Comparison of ENCODE assay signal across 8 cellular contexts in the genomic region with DNA sequence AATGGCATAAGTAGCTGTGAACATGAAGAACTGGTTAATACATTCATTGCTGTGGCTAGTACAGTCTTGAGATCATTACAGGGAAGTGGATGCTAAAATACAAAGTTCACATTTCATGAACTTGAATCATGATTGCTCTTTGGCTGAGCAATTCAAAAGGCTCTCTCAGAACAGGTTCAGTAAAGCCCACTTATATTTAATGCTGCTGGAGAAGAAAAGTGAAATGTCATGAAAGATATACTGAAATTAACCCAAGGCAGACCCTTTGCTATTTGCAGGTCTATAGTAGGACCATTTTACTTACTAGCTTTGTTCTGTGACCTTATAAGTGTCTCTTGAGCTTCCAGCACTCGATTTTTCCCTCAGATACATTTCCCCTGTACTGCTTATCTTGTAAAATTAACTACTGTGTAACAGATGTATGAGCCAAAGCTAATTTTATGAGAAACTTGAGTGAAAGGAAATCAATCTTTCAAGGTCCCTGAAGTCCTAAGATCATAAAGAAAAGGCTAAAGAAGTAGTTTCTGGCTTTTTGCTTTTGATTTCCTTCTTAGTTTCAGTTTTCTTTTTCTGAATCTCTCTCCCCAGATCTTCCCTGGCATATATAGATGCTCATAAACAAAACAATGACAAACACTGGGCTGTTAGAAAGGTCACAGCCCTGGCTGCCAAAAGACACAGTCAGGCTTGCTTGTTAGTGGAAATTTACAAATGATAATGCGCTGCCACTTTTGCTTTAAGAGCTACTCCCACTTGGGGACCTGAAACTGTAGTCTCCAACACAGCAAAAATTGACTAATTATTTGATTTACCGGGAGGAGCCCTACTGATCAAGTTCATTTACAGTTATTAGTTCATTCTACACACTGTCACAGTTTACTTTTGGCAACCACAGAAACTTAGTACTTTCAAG.
DNase-seq lines count a peak whose midpoint lies in the region; ATAC-seq and TF ChIP-seq lines count a peak whose summit lies in the region.

No MANE protein-coding gene starts in this region.

- H3K27me3 Mint-ChIP-seq in activated naive CD4-positive, alpha-beta T cell treated with anti-CD3 and anti-CD28 coated beads for 36 hours (ENCODE audit: low read depth) = no peaks in the 10 kb centered on the region
- H3K27me3 Mint-ChIP-seq in WTC11 (ENCODE audit: low read depth) = no peaks in the 10 kb centered on the region; the same call in 1 of the 2 replicates

- POLR2A ChIA-PET in WTC11 (lab: Charles Lee) = interaction anchor here (0.6 to 0.7 kb wide), 2 partner anchors 68 to 161 kb away, joined by 3 to 4 read pairs; no protein-coding TSS in a partner anchor

- ATAC-seq in HG03066 (IDR thresholded peaks at IDR 0.05; ENCODE audit: low read depth, unreplicated experiment) (peak; percentile 62), WTC11 (0 out of 2 replicates have a peak, but pooled peaks have one; percentile 20), omental fat pad (ENCODE audit: low FRiP score) (peak; percentile 73)

- peak overlapping the region; percentile 30 for H3K4me3 ChIP-seq in fibroblast of pulmonary artery (replicated peaks; ENCODE audit: low read depth, low read length)

- peaks cover 3% of the 10 kb centered on the region for H3K36me3 Mint-ChIP-seq in activated naive CD4-positive, alpha-beta T cell treated with anti-CD3 and anti-CD28 coated beads for 36 hours (ENCODE audit: low read depth)
- H3K36me3 Mint-ChIP-seq in WTC11 = peaks cover 19% of the 10 kb centered on the region

- H3K4me3 Mint-ChIP-seq in activated naive CD4-positive, alpha-beta T cell treated with anti-CD3 and anti-CD28 coated beads for 36 hours = peak overlapping the region; percentile 10
- no peak overlapping the region for H3K4me3 Mint-ChIP-seq in WTC11

- intact Hi-C loops in activated naive CD4-positive, alpha-beta T cell treated with anti-CD3 and anti-CD28 coated beads for 36 hours (cut with micrococcal nuclease) = loop anchor here (1.0 to 10.0 kb wide), 5 partner anchors 23 to 866 kb away; a partner anchor contains a TSS

- CTCF ChIA-PET in activated naive CD4-positive, alpha-beta T cell treated with anti-CD3 and anti-CD28 coated beads for 36 hours (lab: Charles Lee) = interaction anchor here (0.6 to 2.1 kb wide), 4 partner anchors 10 to 121 kb away, joined by 3 to 8 read pairs (median 4); no protein-coding TSS in a partner anchor
- CTCF ChIA-PET in WTC11 (lab: Charles Lee) = interaction anchor here (0.9 to 2.2 kb wide), 3 partner anchors 10 to 16 kb away, joined by 3 to 8 read pairs (median 4); no protein-coding TSS in a partner anchor

- peaks cover 18% of the 10 kb centered on the region for H3K9me3 Mint-ChIP-seq in activated naive CD4-positive, alpha-beta T cell treated with anti-CD3 and anti-CD28 coated beads for 36 hours
- peaks cover 21% of the 10 kb centered on the region for H3K9me3 Mint-ChIP-seq in WTC11

- peak overlapping the region; percentile 57 for H3K27ac Mint-ChIP-seq in activated naive CD4-positive, alpha-beta T cell treated with anti-CD3 and anti-CD28 coated beads for 36 hours
- peak overlapping the region; percentile 33 for H3K27ac Mint-ChIP-seq in WTC11

- DNase-seq in activated naive CD4-positive, alpha-beta T cell treated with anti-CD3 and anti-CD28 coated beads for 36 hours = peak; percentile 51
- no peak for DNase-seq in activated naive CD4-positive, alpha-beta T cell (lab: John Stamatoyannopoulos, UW)
- no peak for DNase-seq in WTC11 (ENCODE audit: low spot score)
- peak; percentile 48 for DNase-seq in fibroblast of pulmonary artery (ENCODE audit: low read depth)
- no peak for DNase-seq in omental fat pad (ENCODE audit: low spot score)
- no peak for DNase-seq in D341Med (ENCODE audit: low spot score)
- DNase-seq in islet precursor cell = no peak

- peaks cover 17% of the 10 kb centered on the region for H3K4me1 Mint-ChIP-seq in activated naive CD4-positive, alpha-beta T cell treated with anti-CD3 and anti-CD28 coated beads for 36 hours (ENCODE audit: low read depth)
- H3K4me1 Mint-ChIP-seq in WTC11 = peaks cover 17% of the 10 kb centered on the region

- TF ChIP-seq CTCF in WTC11 (IDR thresholded peaks at IDR 0.05) (no peak), fibroblast of pulmonary artery (IDR thresholded peaks at IDR 0.05; ENCODE audit: low read length, missing control alignments) (no peak), omental fat pad (IDR thresholded peaks at IDR 0.05) (no peak)

TF ChIP-seq in WTC11, 78 proteins besides CTCF, POLR2A, EP300 and RAD21:
- TF ChIP-seq JUN (CRISPR knock-in tag; IDR thresholded peaks at IDR 0.05) (no peak), IRF2 (CRISPR knock-in tag; IDR thresholded peaks at IDR 0.05; ENCODE audit: borderline replicate concordance, low read depth) (no peak), ZNF219 (CRISPR knock-in tag; IDR thresholded peaks at IDR 0.05; ENCODE audit: borderline replicate concordance) (no peak), NR2C2 (CRISPR knock-in tag; IDR thresholded peaks at IDR 0.05) (no peak), KAT7 (CRISPR knock-in tag; IDR thresholded peaks at IDR 0.05; ENCODE audit: borderline replicate concordance) (no peak), FOXP1 (CRISPR knock-in tag; IDR thresholded peaks at IDR 0.05; ENCODE audit: borderline replicate concordance) (no peak), SMAD4 (CRISPR knock-in tag; IDR thresholded peaks at IDR 0.05) (no peak)
- TF ChIP-seq, protein P1, sequence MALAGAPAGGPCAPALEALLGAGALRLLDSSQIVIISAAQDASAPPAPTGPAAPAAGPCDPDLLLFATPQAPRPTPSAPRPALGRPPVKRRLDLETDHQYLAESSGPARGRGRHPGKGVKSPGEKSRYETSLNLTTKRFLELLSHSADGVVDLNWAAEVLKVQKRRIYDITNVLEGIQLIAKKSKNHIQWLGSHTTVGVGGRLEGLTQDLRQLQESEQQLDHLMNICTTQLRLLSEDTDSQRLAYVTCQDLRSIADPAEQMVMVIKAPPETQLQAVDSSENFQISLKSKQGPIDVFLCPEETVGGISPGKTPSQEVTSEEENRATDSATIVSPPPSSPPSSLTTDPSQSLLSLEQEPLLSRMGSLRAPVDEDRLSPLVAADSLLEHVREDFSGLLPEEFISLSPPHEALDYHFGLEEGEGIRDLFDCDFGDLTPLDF (CRISPR knock-in tag; IDR thresholded peaks at IDR 0.05) = no peak
- TF ChIP-seq, protein P2, sequence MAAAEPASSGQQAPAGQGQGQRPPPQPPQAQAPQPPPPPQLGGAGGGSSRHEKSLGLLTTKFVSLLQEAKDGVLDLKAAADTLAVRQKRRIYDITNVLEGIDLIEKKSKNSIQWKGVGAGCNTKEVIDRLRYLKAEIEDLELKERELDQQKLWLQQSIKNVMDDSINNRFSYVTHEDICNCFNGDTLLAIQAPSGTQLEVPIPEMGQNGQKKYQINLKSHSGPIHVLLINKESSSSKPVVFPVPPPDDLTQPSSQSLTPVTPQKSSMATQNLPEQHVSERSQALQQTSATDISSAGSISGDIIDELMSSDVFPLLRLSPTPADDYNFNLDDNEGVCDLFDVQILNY (CRISPR knock-in tag; IDR thresholded peaks at IDR 0.05) = no peak
- TF ChIP-seq, protein P3, sequence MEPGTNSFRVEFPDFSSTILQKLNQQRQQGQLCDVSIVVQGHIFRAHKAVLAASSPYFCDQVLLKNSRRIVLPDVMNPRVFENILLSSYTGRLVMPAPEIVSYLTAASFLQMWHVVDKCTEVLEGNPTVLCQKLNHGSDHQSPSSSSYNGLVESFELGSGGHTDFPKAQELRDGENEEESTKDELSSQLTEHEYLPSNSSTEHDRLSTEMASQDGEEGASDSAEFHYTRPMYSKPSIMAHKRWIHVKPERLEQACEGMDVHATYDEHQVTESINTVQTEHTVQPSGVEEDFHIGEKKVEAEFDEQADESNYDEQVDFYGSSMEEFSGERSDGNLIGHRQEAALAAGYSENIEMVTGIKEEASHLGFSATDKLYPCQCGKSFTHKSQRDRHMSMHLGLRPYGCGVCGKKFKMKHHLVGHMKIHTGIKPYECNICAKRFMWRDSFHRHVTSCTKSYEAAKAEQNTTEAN (CRISPR knock-in tag; IDR thresholded peaks at IDR 0.05) = no peak

Comparison
In these comparisons a context has a peak if more than half of its experiments do, and no peak if none do; other contexts are left out.
1. DNase-seq: peak in activated naive CD4-positive, alpha-beta T cell treated with anti-CD3 and anti-CD28 coated beads for 36 hours (single experiment) and fibroblast of pulmonary artery (single experiment); none in activated naive CD4-positive, alpha-beta T cell (0 of 4), WTC11 (single experiment), omental fat pad (single experiment), D341Med (single experiment) and islet precursor cell (single experiment).
2. ATAC-seq: peak in every context shown above with its lines; median percentile 73 in omental fat pad; 62 in HG03066; 20 in WTC11.